In genomic region chr6:159838020-159838744, GRCh38 we compare ENCODE assay signal across 21 cellular contexts. TPM values are rescaled to one million over a fixed set of nuclear protein-coding genes. Genes with fewer than 3 reads are reported as not detected.
"Had no signal": no experiment of that assay in that cellular context is flagged by ENCODE, and none has a peak within 500 bp of the region (broad histone marks: within the 10 kb centered on the region; RNA-seq: fewer than 3 reads in every experiment).

No MANE protein-coding gene starts in this region.

- H3K9me3 Mint-ChIP-seq: nephron had no signal

- H3K27me3 Mint-ChIP-seq: progenitor cell of endocrine pancreas had no signal

- H3K4me3 ChIP-seq: dorsolateral prefrontal cortex, gastrocnemius medialis, heart right ventricle, pancreas had no signal

- H3K4me1 ChIP-seq: gastrocnemius medialis, pancreas had no signal

- DNase-seq: cortex of kidney; dorsolateral prefrontal cortex; effector CD8-positive, alpha-beta T cell; gastrocnemius medialis; heart right ventricle; left colon; midbrain; occipital lobe; pancreas; right cardiac atrium; small intestine; stimulated activated CD4-positive, alpha-beta T cell treated with anti-CD3 and anti-CD28 coated beads, Interleukin-12 subunit alpha, Interleukin-12 subunit beta, amount 100 ng/mL, for 4 hours; stimulated activated naive CD4-positive, alpha-beta T cell treated with Interleukin-2 at 50 U/mL for 16 hours; trophoblast cell had no signal

- H3K27ac ChIP-seq: dorsolateral prefrontal cortex, gastrocnemius medialis, pancreas had no signal

- H3K9me3 ChIP-seq: gastrocnemius medialis, heart right ventricle, pancreas had no signal

- H3K36me3 ChIP-seq: gastrocnemius medialis, heart right ventricle, pancreas had no signal

- H3K4me3 Mint-ChIP-seq: nephron had no signal

- ATAC-seq: esophagus mucosa, gastrocnemius medialis, heart right ventricle, left colon, pancreas, right cardiac atrium had no signal

- H3K27me3 ChIP-seq: dorsolateral prefrontal cortex, gastrocnemius medialis, heart right ventricle, pancreas had no signal

- H3K27ac Mint-ChIP-seq: progenitor cell of endocrine pancreas had no signal

RNA-seq across cellular contexts. Expression of gene PNLDC1, which starts 38.1 kb away (rescaled TPM):
- total RNA-seq: esophagus mucosa, fibroblast of lung, fibroblast of villous mesenchyme, gastrocnemius medialis, kidney epithelial cell, left colon, occipital lobe, progenitor cell of endocrine pancreas, urinary bladder had no signal
- polyA plus RNA-seq: fibroblast of lung had no signal

RNA-seq across cellular contexts. Expression of gene MAS1, which starts 52.6 kb away (rescaled TPM):
- total RNA-seq: esophagus mucosa, fibroblast of lung, fibroblast of villous mesenchyme, gastrocnemius medialis, kidney epithelial cell, left colon, occipital lobe, pancreas, progenitor cell of endocrine pancreas had no signal
- polyA plus RNA-seq: fibroblast of lung, heart right ventricle, small intestine, urinary bladder had no signal
